8 cellular contexts compared by ENCODE assay signal in genomic region chr3:15886521-15886920, GRCh38.
"Had no signal": no experiment of that assay in that cellular context is flagged by ENCODE, and none has a peak within 500 bp of the region (broad histone marks: within the 10 kb centered on the region; RNA-seq: fewer than 3 reads in every experiment).

No MANE protein-coding gene starts in this region.

- DNase-seq: GDM1, GF-D8 had no signal

- H3K4me3 ChIP-seq: GM12878 had no signal

- ATAC-seq: GM12878 had no signal

- FAIRE-seq: G401.6, GM12878, GM12891, GM12892, GM18507, GM19239 had no signal
